23 cellular contexts compared by ENCODE assay signal in genomic region chr9:100679834-100680233, GRCh38.
"Had no signal": no experiment of that assay in that cellular context is flagged by ENCODE, and none has a peak within 500 bp of the region (broad histone marks: within the 10 kb centered on the region; RNA-seq: fewer than 3 reads in every experiment).

No MANE protein-coding gene starts in this region.

- H3K4me1 ChIP-seq: stomach had no signal

- H3K9me3 ChIP-seq: stomach had no signal

- ATAC-seq: activated CD8-positive, alpha-beta T cell treated with anti-CD3 and anti-CD28 coated beads for 36 hours; activated T-helper 17 cell treated with anti-CD3 and anti-CD28 coated beads, Interleukin-2, amount 50 U/mL, for 72 hours; left cardiac atrium; natural killer cell; right cardiac atrium had no signal

- DNase-seq: activated B cell treated with CpG ODN at 0.5 μM for 24 hours; activated CD4-positive, alpha-beta T cell treated with anti-CD3 and anti-CD28 coated beads for 48 hours; activated CD8-positive, alpha-beta T cell treated with anti-CD3 and anti-CD28 coated beads for 36 hours; activated naive CD4-positive, alpha-beta T cell; activated naive CD8-positive, alpha-beta T cell treated with anti-CD3 and anti-CD28 coated beads for 36 hours; activated T-cell treated with anti-CD3 and anti-CD28 coated beads, Interleukin-2, amount 50 U/mL, for 1 hour; amniotic stem cell; dorsolateral prefrontal cortex; foreskin fibroblast; left cardiac atrium; mesenchymal stem cell; natural killer cell; right cardiac atrium; stimulated activated CD4-positive, alpha-beta T cell treated with anti-CD3 and anti-CD28 coated beads, Interleukin-2, amount 100 ng/mL, for 48 hours; stomach; T-helper 9 cell; trophoblast cell had no signal

- H3K36me3 ChIP-seq: cardiac muscle cell, stomach had no signal

- H3K4me3 ChIP-seq: cardiac muscle cell, dorsolateral prefrontal cortex, hepatocyte, skin epidermis, stomach had no signal

- H3K27me3 ChIP-seq: cardiac muscle cell, dorsolateral prefrontal cortex, hepatocyte, stomach had no signal

- FAIRE-seq: colon had no signal

- H3K27ac ChIP-seq: cardiac muscle cell, dorsolateral prefrontal cortex, epithelial cell of prostate, hepatocyte, skin epidermis, stomach had no signal
